Comparison of ENCODE assay signal across 24 cellular contexts in genomic region chr6:151164383-151164782, GRCh38.
DNase-seq lines count a peak whose midpoint lies in the region; ATAC-seq and TF ChIP-seq lines count a peak whose summit lies in the region.
"Had no signal": no experiment of that assay in that cellular context is flagged by ENCODE, and none has a peak within 500 bp of the region (broad histone marks: within the 10 kb centered on the region; RNA-seq: fewer than 3 reads in every experiment).

No MANE protein-coding gene starts in this region.

- peak in 5 of 8 donors; percentile 18 to 62 (median 35) for ATAC-seq in heart right ventricle
- ATAC-seq in right cardiac atrium = no peak
- ATAC-seq: A549, GM12878 had no signal

- no peak overlapping the region for H2BK15ac ChIP-seq in mesenchymal stem cell (ENCODE audit: low read depth, poor library complexity, severe bottlenecking)

- H3K27me3 ChIP-seq in heart right ventricle = no peaks in the 10 kb centered on the region
- H3K27me3 ChIP-seq in right cardiac atrium (ENCODE audit: control insufficient read depth, insufficient read depth) = no peaks in the 10 kb centered on the region
- H3K27me3 ChIP-seq in A673 (replicated peaks; ENCODE audit: insufficient read depth, low read depth, low read length, poor library complexity) = no peaks in the 10 kb centered on the region
- no peaks in the 10 kb centered on the region for H3K27me3 ChIP-seq in BLaER1 treated with 17β-estradiol and CSF1 and Interleukin-3, amounts not matched to agents 10 nM and 100 nM
- peaks cover 0 to 12% of the 10 kb centered on the region in 2 experiments for H3K27me3 ChIP-seq in mesenchymal stem cell (ENCODE audit: control insufficient read depth in 1 of 2, insufficient read depth in 1 of 2, low read length in 2 of 2)
- H3K27me3 ChIP-seq: BE2C had no signal

- no peak overlapping the region for H2BK12ac ChIP-seq in mesenchymal stem cell (ENCODE audit: low read length in 2 of 2)

- H3K4ac ChIP-seq in mesenchymal stem cell (ENCODE audit: low read depth in 1 of 2, low read length in 2 of 2) = no peak overlapping the region

- H3K4me3 ChIP-seq in heart right ventricle (no peak overlapping the region), right cardiac atrium (ENCODE audit: low read length) (no peak overlapping the region), A673 (ENCODE audit: low read depth, low read length, poor library complexity, severe bottlenecking) (no peak overlapping the region), mesenchymal stem cell (ENCODE audit: insufficient read depth in 1 of 2, low read depth in 1 of 2, low read length in 2 of 2) (no peak overlapping the region)
- H3K4me3 ChIP-seq in BLaER1 treated with 17β-estradiol and CSF1 and Interleukin-3, amounts not matched to agents 10 nM and 100 nM = peak overlapping the region in 1 of 10 experiments; percentile 6; a peak in 2 of 20 replicates
- H3K4me3 ChIP-seq: A549, GM12878 had no signal

- H3K9ac ChIP-seq in BLaER1 treated with 17β-estradiol and CSF1 and Interleukin-3, amounts not matched to agents 10 nM and 100 nM = peak overlapping the region in 3 of 11 experiments; percentile 0 to 54 (median 19); a peak in 5 of 22 replicates
- no peak overlapping the region for H3K9ac ChIP-seq in mesenchymal stem cell (ENCODE audit: low read length)

- H2BK120ac ChIP-seq in mesenchymal stem cell (ENCODE audit: low read depth, low read length) = no peak overlapping the region

- H4K91ac ChIP-seq in mesenchymal stem cell (ENCODE audit: low read length) = no peak overlapping the region

- POLR2A ChIA-PET in A673 (lab: Charles Lee; ENCODE audit: low non-redundant PET) = no interaction called here

- no peak overlapping the region for H4K8ac ChIP-seq in mesenchymal stem cell (ENCODE audit: low read length)

- H3K27ac ChIP-seq in heart right ventricle (no peak overlapping the region), right cardiac atrium (ENCODE audit: low read length) (no peak overlapping the region), A673 (ENCODE audit: low read depth, low read length, poor library complexity, severe bottlenecking) (no peak overlapping the region), mesenchymal stem cell (ENCODE audit: low read length, poor library complexity, severe bottlenecking) (no peak overlapping the region)
- peak overlapping the region in 4 of 11 experiments; percentile 3 to 40 (median 36); a peak in 4 of 22 replicates for H3K27ac ChIP-seq in BLaER1 treated with 17β-estradiol and CSF1 and Interleukin-3, amounts not matched to agents 10 nM and 100 nM
- H3K27ac ChIP-seq: 22Rv1, A549 had no signal

- H3K9me3 ChIP-seq in heart right ventricle (no peaks in the 10 kb centered on the region), right cardiac atrium (ENCODE audit: control insufficient read depth, low read length) (no peaks in the 10 kb centered on the region), A673 (ENCODE audit: low read depth, low read length, poor library complexity, severe bottlenecking) (no peaks in the 10 kb centered on the region), mesenchymal stem cell (ENCODE audit: control insufficient read depth, low read length) (no peaks in the 10 kb centered on the region)
- H3K9me3 ChIP-seq in BLaER1 treated with 17β-estradiol and CSF1 and Interleukin-3, amounts not matched to agents 10 nM and 100 nM (replicated peaks in 1 of 11) = peaks cover 0 to 17% (median 7%) of the 10 kb centered on the region in 11 experiments; a peak in 9 of 22 replicates
- H3K9me3 ChIP-seq: A549, BE2C had no signal

- BruUV-seq in A673 (replicated peaks; lab: Mats Ljungman, UMichigan) = no TSS peak

- no peaks in the 10 kb centered on the region for H4K20me1 ChIP-seq in BLaER1 treated with 17β-estradiol and CSF1 and Interleukin-3, amounts not matched to agents 10 nM and 100 nM

- H3K23ac ChIP-seq in mesenchymal stem cell (ENCODE audit: low read length in 2 of 2) = no peak overlapping the region

- peak in 1 of 2 donors; percentile 33 for DNase-seq in heart right ventricle
- no peak for DNase-seq in right cardiac atrium
- peak; percentile 49 for DNase-seq in A673 (ENCODE audit: low spot score)
- no peak for DNase-seq in mesenchymal stem cell
- no peak for DNase-seq in NCI-H446 (lab: John Stamatoyannopoulos, UW)
- no peak for DNase-seq in NCI-H526 treated with DMSO at 0.1 percent for 48 hours (lab: John Stamatoyannopoulos, UW)
- DNase-seq: ACHN; BE2C; C1 segment of cervical spinal cord; CD4-positive, alpha-beta memory T cell; CD4-positive, CD25-positive, alpha-beta regulatory T cell; CD8-positive, alpha-beta memory T cell; COR-L47; DMS 273 treated with DMSO at 0.1 percent for 48 hours; DMS153; DMS53; DMS79; DND-41; EL; GDM1 had no signal

- H3K79me1 ChIP-seq in mesenchymal stem cell (replicated peaks; ENCODE audit: low read length, poor library complexity, severe bottlenecking) = no peaks in the 10 kb centered on the region

- intact Hi-C loops in heart right ventricle (cut with DNase I) (no loop called here), right cardiac atrium (cut with DNase I) (no loop called here), A673 (cut with micrococcal nuclease; ENCODE audit: unreplicated experiment) (no loop called here)

- TF ChIP-seq CTCF in heart right ventricle (IDR thresholded peaks at IDR 0.05) (no peak), A673 (conservative IDR thresholded peaks at IDR 0.05; ENCODE audit: low read depth, low read length) (no peak)

- no peaks in the 10 kb centered on the region for H3K36me3 ChIP-seq in heart right ventricle
- H3K36me3 ChIP-seq in A673 (ENCODE audit: insufficient read depth, low read length, poor library complexity, severe bottlenecking) = no peaks in the 10 kb centered on the region
- H3K36me3 ChIP-seq in BLaER1 treated with 17β-estradiol and CSF1 and Interleukin-3, amounts not matched to agents 10 nM and 100 nM = no peaks in the 10 kb centered on the region
- no peaks in the 10 kb centered on the region for H3K36me3 ChIP-seq in mesenchymal stem cell (ENCODE audit: control insufficient read depth in 1 of 2, insufficient read depth in 2 of 2, low read depth in 1 of 2, low read length in 2 of 2)
- H3K36me3 ChIP-seq: BE2C had no signal

- no peak overlapping the region for H2BK5ac ChIP-seq in mesenchymal stem cell (ENCODE audit: low read depth, low read length, poor library complexity, severe bottlenecking)

- H2AK5ac ChIP-seq in mesenchymal stem cell (ENCODE audit: low read length, severe bottlenecking) = peak overlapping the region; percentile 22

- H3K4me1 ChIP-seq in heart right ventricle (peaks cover 0 to 9% (median 0%) of the 10 kb centered on the region in 9 donors), right cardiac atrium (ENCODE audit: control insufficient read depth, insufficient read depth, low read length) (no peaks in the 10 kb centered on the region), A673 (ENCODE audit: insufficient read depth, low read length, poor library complexity, severe bottlenecking) (no peaks in the 10 kb centered on the region), mesenchymal stem cell (ENCODE audit: control insufficient read depth, insufficient read depth, low read depth, low read length) (peaks cover 9% of the 10 kb centered on the region)
- H3K4me1 ChIP-seq in BLaER1 treated with 17β-estradiol and CSF1 and Interleukin-3, amounts not matched to agents 10 nM and 100 nM = peaks cover 6 to 55% (median 25%) of the 10 kb centered on the region in 10 experiments; a peak in 19 of 20 replicates
- H3K4me1 ChIP-seq: A549, BE2C had no signal

- H3K14ac ChIP-seq in mesenchymal stem cell (ENCODE audit: low read length in 2 of 2) = no peak overlapping the region

- no peak overlapping the region for H2AFZ ChIP-seq in mesenchymal stem cell (ENCODE audit: low read depth, low read length)

- H3K4me2 ChIP-seq in BLaER1 treated with 17β-estradiol and CSF1 and Interleukin-3, amounts not matched to agents 10 nM and 100 nM = peak overlapping the region; percentile 51 to 84 (median 76)
- H3K4me2 ChIP-seq in mesenchymal stem cell (ENCODE audit: low read length, poor library complexity, severe bottlenecking) = no peak overlapping the region
- H3K4me2 ChIP-seq: A549 had no signal

- WGBS in heart right ventricle, 2 donors = 50 to 69% methylated on average over 7 of the region's 7 CpGs
- 59% methylated on average over 7 of the region's 7 CpGs for whole genome bisulfite sequencing in right cardiac atrium
- WGBS in mesenchymal stem cell = 82% methylated on average over 7 of the region's 7 CpGs

- no peak overlapping the region for H3K18ac ChIP-seq in mesenchymal stem cell (ENCODE audit: low read depth in 1 of 2, low read length in 2 of 2)

- CTCF ChIA-PET in A673 (lab: Charles Lee) = no interaction called here

Comparison
In these comparisons a context has a peak if more than half of its experiments do, and no peak if none do; other contexts are left out.
1. ATAC-seq: peak in heart right ventricle (5 of 8); none in right cardiac atrium (0 of 2).